In the genomic region with DNA sequence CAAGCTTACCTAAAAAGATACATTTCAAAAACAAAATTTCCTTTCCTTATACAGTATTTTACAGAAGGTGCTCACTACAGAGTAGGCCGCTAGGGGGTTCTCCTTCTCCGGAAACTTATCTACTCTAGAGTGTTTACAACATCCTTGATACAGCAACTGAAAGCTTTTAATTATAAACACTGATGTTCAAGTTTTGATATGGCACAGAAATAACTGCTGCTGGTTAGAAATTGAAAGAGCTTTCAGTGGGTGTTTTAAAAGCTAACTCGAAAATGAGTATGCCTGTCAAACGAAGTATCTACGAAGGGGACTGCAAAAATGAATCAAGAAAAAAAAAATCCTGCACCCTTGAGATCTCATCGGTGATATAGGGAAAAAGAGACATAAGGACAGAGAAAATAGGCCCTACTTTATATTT, we compare ENCODE assay signal across 8 cellular contexts. TPM values are rescaled to one million over a fixed set of nuclear protein-coding genes. Genes with fewer than 3 reads are reported as not detected.
DNase-seq lines count a peak whose midpoint lies in the region; FAIRE-seq and TF ChIP-seq lines count a peak whose summit lies in the region.

No MANE protein-coding gene starts in this region.

- intact Hi-C loops in mammary epithelial cell (cut with micrococcal nuclease), result loop anchor here (1.0 to 10.0 kb wide), 3 partner anchors 27 to 415 kb away; a partner anchor contains a TSS

- no peaks in the 10 kb centered on the region for H3K9me2 ChIP-seq in SU-DHL-6 (replicated peaks; ENCODE audit: insufficient read depth, low read length)

- DNase-seq in GM12891 (ENCODE audit: insufficient read length, low spot score) (peak; percentile 35), LoVo (ENCODE audit: low spot score) (peak; percentile 63), mammary epithelial cell (no peak), iris pigment epithelial cell (ENCODE audit: low read depth) (peak; percentile 67), T1000 (lab: John Stamatoyannopoulos, UW) (no peak)
- peak in 2 of 3 donors; percentile 31 to 44 for DNase-seq in stimulated activated CD4-positive, alpha-beta T cell treated with anti-CD3 and anti-CD28 coated beads, Interleukin-12 subunit alpha, Interleukin-12 subunit beta, amount 100 ng/mL, for 48 hours (ENCODE audit: low read depth in 2 of 3, low spot score in 1 of 3)

- no peak for TF ChIP-seq POLR2A in GM12891 (IDR thresholded peaks at IDR 0.05; ENCODE audit: low read depth, low read length)

- H3K27ac ChIP-seq in ACC112 (ENCODE audit: low read depth, low read length) (peak overlapping the region; percentile 84), SU-DHL-6 (ENCODE audit: low read depth, low read length) (no peak overlapping the region), mammary epithelial cell (ENCODE audit: insufficient read depth, low read depth, low read length) (peak overlapping the region; percentile 95)

- no peak overlapping the region for H3K9ac ChIP-seq in SU-DHL-6 (ENCODE audit: low read length)
- H3K9ac ChIP-seq in mammary epithelial cell (ENCODE audit: insufficient read depth, low read length), result peak overlapping the region; percentile 99

- H2AFZ ChIP-seq in ACC112 (ENCODE audit: low read length, unreplicated experiment) (peak overlapping the region; percentile 88), SU-DHL-6 (ENCODE audit: low read depth, low read length, severe bottlenecking) (peak overlapping the region; percentile 37), mammary epithelial cell (ENCODE audit: low read depth, low read length) (peak overlapping the region; percentile 86)

- CTCF ChIA-PET in mammary epithelial cell (lab: Charles Lee; ENCODE audit: low non-redundant PET), result interaction anchor here (0.6 kb wide), 3 partner anchors 10 to 267 kb away, joined by 3 to 6 read pairs (median 4); a partner anchor contains a TSS

- H4K20me1 ChIP-seq in SU-DHL-6 (ENCODE audit: low read depth, low read length) (no peaks in the 10 kb centered on the region), mammary epithelial cell (ENCODE audit: insufficient read depth, low read length) (no peaks in the 10 kb centered on the region)

- H3K4me2 ChIP-seq in SU-DHL-6 (ENCODE audit: low read depth, low read length, poor library complexity, severe bottlenecking) (no peak overlapping the region), mammary epithelial cell (ENCODE audit: insufficient read depth, low read depth, low read length) (peak overlapping the region; percentile 93)

- dilution Hi-C loops in mammary epithelial cell (cut with HindIII; ENCODE audit: low sequenced_read_pairs), result no loop called here

- peaks cover 34% of the 10 kb centered on the region for H3K36me3 ChIP-seq in ACC112 (ENCODE audit: insufficient read depth, low read length)
- no peaks in the 10 kb centered on the region for H3K36me3 ChIP-seq in SU-DHL-6 (ENCODE audit: low read length)
- H3K36me3 ChIP-seq in mammary epithelial cell (ENCODE audit: insufficient read depth, low read length), result peaks cover 20% of the 10 kb centered on the region

- no TSS peak for BruUV-seq in mammary epithelial cell (replicated peaks; lab: Mats Ljungman, UMichigan)

- TF ChIP-seq CTCF in SU-DHL-6 (IDR thresholded peaks at IDR 0.05; ENCODE audit: insufficient read depth, low read length, poor library complexity, severe bottlenecking) (peak; percentile 81), mammary epithelial cell (conservative IDR thresholded peaks at IDR 0.05 in 1 of 2, IDR thresholded peaks at IDR 0.05 in 1 of 2; ENCODE audit: extremely low read depth in 1 of 2, insufficient read depth in 1 of 2, low read depth in 1 of 2, low read length in 2 of 2) (peak; percentile 78 to 92)

- WGBS in mammary epithelial cell (ENCODE audit: low coverage, missing lambda C conversion rate), result 0% methylated on average over 5 of the region's 6 CpGs

- H3K4me3 ChIP-seq in ACC112 (ENCODE audit: low read depth, low read length) (peak overlapping the region; percentile 93), SU-DHL-6 (ENCODE audit: insufficient read depth, low read length, poor library complexity, severe bottlenecking) (no peak overlapping the region), mammary epithelial cell (replicated peaks in 1 of 3; ENCODE audit: insufficient read depth in 1 of 3, low read depth in 2 of 3, low read length in 3 of 3) (peak overlapping the region; percentile 67 to 98 (median 91))

- H3K4me1 ChIP-seq in ACC112 (ENCODE audit: control insufficient read depth, insufficient read depth, low read length, unreplicated experiment) (peaks cover 46% of the 10 kb centered on the region), mammary epithelial cell (ENCODE audit: insufficient read depth, low read length) (peaks cover 58% of the 10 kb centered on the region)

- FAIRE-seq in GM12891 (lab: Jason Lieb, UNC), result no peak

- no peaks in the 10 kb centered on the region for H3K9me3 ChIP-seq in SU-DHL-6 (ENCODE audit: insufficient read depth, low read length)
- H3K9me3 ChIP-seq in mammary epithelial cell (replicated peaks; ENCODE audit: insufficient read depth, low read length), result no peaks in the 10 kb centered on the region

- H3K27me3 ChIP-seq in ACC112 (ENCODE audit: insufficient read depth, low read length), result no peaks in the 10 kb centered on the region
- no peaks in the 10 kb centered on the region for H3K27me3 ChIP-seq in SU-DHL-6 (ENCODE audit: low read length)
- no peaks in the 10 kb centered on the region for H3K27me3 ChIP-seq in mammary epithelial cell (ENCODE audit: insufficient read depth, low read length)

- in situ Hi-C loops in mammary epithelial cell (cut with MboI; ENCODE audit: low sequenced_read_pairs in 2 of 2), result no loop called here

- H3K79me2 ChIP-seq in ACC112 (ENCODE audit: control insufficient read depth, insufficient read depth, low read length, unreplicated experiment) (peaks cover 52% of the 10 kb centered on the region), SU-DHL-6 (ENCODE audit: insufficient read depth, low read length) (no peaks in the 10 kb centered on the region), mammary epithelial cell (ENCODE audit: insufficient read depth, low read length) (peaks cover 61% of the 10 kb centered on the region)

- 0 out of 2 replicates have a peak, but pooled peaks cover 3% of the 10 kb centered on the region for H3F3A ChIP-seq in SU-DHL-6 (ENCODE audit: insufficient read depth)

TF ChIP-seq in GM12891, 5 proteins besides CTCF, POLR2A, EP300 and RAD21:
- TF ChIP-seq PAX5 (IDR thresholded peaks at IDR 0.05; ENCODE audit: insufficient read depth, low read length, severe bottlenecking) (no peak), TAF1 (IDR thresholded peaks at IDR 0.05; ENCODE audit: low read depth, low read length) (no peak), SPI1 (IDR thresholded peaks at IDR 0.05; ENCODE audit: low read depth, low read length) (no peak), POU2F2 (IDR thresholded peaks at IDR 0.05; ENCODE audit: low read depth, low read length) (no peak), POLR2AphosphoS5 (IDR thresholded peaks at IDR 0.05; ENCODE audit: low read depth, low read length) (no peak)
TF ChIP-seq in GM12891: peak in this region for 0.

RNA-seq across cellular contexts. Expression of a gene that starts 1.0 kb away (rescaled TPM):
- polyA plus RNA-seq in GM12891 (2012; ENCODE audit: low read depth, missing spikeins), result 4.9 TPM
- 10 to 100 TPM in 1 of 2 donors, 1 to 10 TPM in 1; 9.0 to 19.7 TPM for total RNA-seq in mammary epithelial cell
- 2.3 TPM for polyA plus RNA-seq in mammary epithelial cell
- polyA minus RNA-seq in mammary epithelial cell, result 6.5 TPM

RNA-seq across cellular contexts. Expression of a gene that starts 3.1 kb away (rescaled TPM):
- polyA plus RNA-seq in GM12891 (2012; ENCODE audit: low read depth, missing spikeins), result 1.3 TPM
- 10 to 100 TPM; 34.4 to 38.7 TPM for total RNA-seq in mammary epithelial cell
- 6.5 TPM for polyA plus RNA-seq in mammary epithelial cell
- polyA minus RNA-seq in mammary epithelial cell, result 51.3 TPM

RNA-seq across cellular contexts. Expression of a gene that starts 17.4 kb away (rescaled TPM):
- polyA plus RNA-seq in GM12891 (2012; ENCODE audit: low read depth, missing spikeins), result not detected
- total RNA-seq in mammary epithelial cell, result 100 to 1,000 TPM in 1 of 2 donors, 10 to 100 TPM in 1; 94.0 to 129 TPM
- 47.0 TPM for polyA plus RNA-seq in mammary epithelial cell
- 110 TPM for polyA minus RNA-seq in mammary epithelial cell

RNA-seq across cellular contexts. Expression of a gene that starts 38.7 kb away (rescaled TPM):
- polyA plus RNA-seq in GM12891 (2012; ENCODE audit: low read depth, missing spikeins), result 0.71 TPM
- total RNA-seq in mammary epithelial cell, result not detected
- polyA plus RNA-seq in mammary epithelial cell, result not detected
- not detected for polyA minus RNA-seq in mammary epithelial cell

RNA-seq across cellular contexts. Expression of a gene that starts 54.0 kb away (rescaled TPM):
- polyA plus RNA-seq in GM12891 (2012; ENCODE audit: low read depth, missing spikeins), result not detected
- total RNA-seq in mammary epithelial cell, result not detected
- not detected for polyA plus RNA-seq in mammary epithelial cell
- not detected for polyA minus RNA-seq in mammary epithelial cell

Comparison
In these comparisons a context has a peak if more than half of its experiments do, and no peak if none do; other contexts are left out.
1. H2AFZ ChIP-seq: peak in every context shown above with its lines; median percentile 88 in ACC112; 86 in mammary epithelial cell; 37 in SU-DHL-6.
2. DNase-seq: peak in GM12891 (single experiment), LoVo (single experiment), iris pigment epithelial cell (single experiment) and stimulated activated CD4-positive, alpha-beta T cell treated with anti-CD3 and anti-CD28 coated beads, Interleukin-12 subunit alpha, Interleukin-12 subunit beta, amount 100 ng/mL, for 48 hours (2 of 3); none in mammary epithelial cell (single experiment) and T1000 (single experiment).